13 cellular contexts compared by ENCODE assay signal in genomic region chr17:32492648-32493289, GRCh38. TPM values are rescaled to one million over a fixed set of nuclear protein-coding genes. Genes with fewer than 3 reads are reported as not detected.
A peak's percentile ranks its signal among the peaks of the same experiment; 100 is the strongest.
DNase-seq lines count a peak whose midpoint lies in the region; ATAC-seq, FAIRE-seq and TF ChIP-seq lines count a peak whose summit lies in the region.
"Had no signal": no experiment of that assay in that cellular context is flagged by ENCODE, and none has a peak within 500 bp of the region (broad histone marks: within the 10 kb centered on the region; RNA-seq: fewer than 3 reads in every experiment).

No MANE protein-coding gene starts in this region.

- no peak overlapping the region for H2BK120ac ChIP-seq in neuronal stem cell (ENCODE audit: low read depth, low read length)

- H3K4me1 ChIP-seq in neuronal stem cell (ENCODE audit: control insufficient read depth in 2 of 2, insufficient read depth in 1 of 2, low read depth in 1 of 2, low read length in 2 of 2) = peaks cover 19 to 25% of the 10 kb centered on the region in 2 donors

- no peaks in the 10 kb centered on the region for H3K27me3 Mint-ChIP-seq in CD4-positive, alpha-beta T cell
- no peaks in the 10 kb centered on the region for H3K27me3 Mint-ChIP-seq in T-cell
- no peaks in the 10 kb centered on the region for H3K27me3 Mint-ChIP-seq in naive B cell

- H3K36me3 ChIP-seq in neuronal stem cell (replicated peaks in 1 of 2; ENCODE audit: control insufficient read depth in 2 of 2, insufficient read depth in 2 of 2, low read length in 2 of 2) = peaks cover 15 to 34% of the 10 kb centered on the region in 2 donors
- H3K36me3 ChIP-seq: suprapubic skin had no signal

- CTCF ChIA-PET in CD4-positive, alpha-beta T cell (lab: Charles Lee) = interaction anchor here (1.2 to 2.6 kb wide), 3 partner anchors 9 to 49 kb away, joined by 3 to 10 read pairs (median 4); partner anchors contain the start of gene PSMD11
- CTCF ChIA-PET in T-cell (lab: Charles Lee) = interaction anchor here in 1 of 2 donors (1.0 kb wide), 1 partner anchor 49 kb away, joined by 3 read pairs; the partner anchor contains the start of gene PSMD11

- H3K4me2 ChIP-seq in neuronal stem cell (ENCODE audit: insufficient read depth, low read length, poor library complexity, severe bottlenecking) = no peak overlapping the region
- H3K4me2 ChIP-seq: KMS-11, PC-9 had no signal

- no peak overlapping the region for H3K14ac ChIP-seq in neuronal stem cell (ENCODE audit: low read length)

- no peaks in the 10 kb centered on the region for H3K9me3 Mint-ChIP-seq in CD4-positive, alpha-beta T cell
- H3K9me3 Mint-ChIP-seq in T-cell (no peaks in the 10 kb centered on the region), naive B cell (no peaks in the 10 kb centered on the region)

- H3K23ac ChIP-seq in neuronal stem cell (ENCODE audit: low read depth, low read length, poor library complexity) = no peak overlapping the region

- FAIRE-seq in GM12891 (lab: Jason Lieb, UNC) = peak; percentile 86

- peaks cover 8% of the 10 kb centered on the region for H3K79me1 ChIP-seq in neuronal stem cell (ENCODE audit: low read depth, low read length)

- TF ChIP-seq POLR2A in GM12891 (IDR thresholded peaks at IDR 0.05; ENCODE audit: low read depth, low read length) = no peak

- H4K8ac ChIP-seq in neuronal stem cell (ENCODE audit: low read depth, low read length) = no peak overlapping the region

- no CpG with 5 or more reads among the region's 7 CpGs for WGBS in neuronal stem cell (ENCODE audit: extremely low coverage in 2 of 2, insufficient read length in 2 of 2, insufficient replicate concordance in 1 of 2), 2 donors

- peaks cover 29% of the 10 kb centered on the region for H3K36me3 Mint-ChIP-seq in CD4-positive, alpha-beta T cell (ENCODE audit: low read depth)
- H3K36me3 Mint-ChIP-seq in T-cell (peaks cover 22% of the 10 kb centered on the region), naive B cell (no peaks in the 10 kb centered on the region)

- TF ChIP-seq CTCF in CD4-positive, alpha-beta T cell (IDR thresholded peaks at IDR 0.05) = no peak

- H3K4ac ChIP-seq in neuronal stem cell (ENCODE audit: low read length) = no peak overlapping the region

- H3K9me3 ChIP-seq in CD4-positive, alpha-beta T cell (ENCODE audit: control insufficient read depth, low read length) = no peaks in the 10 kb centered on the region
- H3K9me3 ChIP-seq in neuronal stem cell (replicated peaks in 1 of 2; ENCODE audit: control insufficient read depth in 2 of 2, insufficient read depth in 1 of 2, low read depth in 1 of 2, low read length in 2 of 2) = no peaks in the 10 kb centered on the region
- H3K9me3 ChIP-seq: suprapubic skin had no signal

- no peak overlapping the region for H3K27ac ChIP-seq in CD4-positive, alpha-beta T cell (ENCODE audit: low read depth, low read length)
- H3K27ac ChIP-seq in neuronal stem cell (replicated peaks; ENCODE audit: low read length) = no peak overlapping the region
- H3K27ac ChIP-seq: KMS-11, PC-9, suprapubic skin had no signal

- no peak overlapping the region for H2BK5ac ChIP-seq in neuronal stem cell (ENCODE audit: low read length)

- H3K18ac ChIP-seq in neuronal stem cell (ENCODE audit: low read length) = no peak overlapping the region

- H3K27me3 ChIP-seq in CD4-positive, alpha-beta T cell (ENCODE audit: control insufficient read depth, insufficient read depth, low read length) = no peaks in the 10 kb centered on the region
- no peaks in the 10 kb centered on the region for H3K27me3 ChIP-seq in neuronal stem cell (ENCODE audit: control insufficient read depth in 3 of 3, insufficient read depth in 3 of 3, low read depth in 1 of 3, low read length in 3 of 3)
- H3K27me3 ChIP-seq: suprapubic skin had no signal

- no peak overlapping the region for H3K9ac ChIP-seq in neuronal stem cell (ENCODE audit: low read depth, low read length, poor library complexity)
- H3K9ac ChIP-seq: KMS-11 had no signal

- intact Hi-C loops in CD4-positive, alpha-beta T cell (cut with DNase I, micrococcal nuclease) = no loop called here

- no peak for ATAC-seq in CD4-positive, alpha-beta T cell (ENCODE audit: poor library complexity)
- ATAC-seq in T-cell (replicated peaks in 1 of 4) = no peak
- peak; percentile 51 to 60 for ATAC-seq in naive B cell (ENCODE audit: low read depth in 2 of 2)
- ATAC-seq in GM21367 (IDR thresholded peaks at IDR 0.05; ENCODE audit: unreplicated experiment) = no peak

- H2AK5ac ChIP-seq in neuronal stem cell (ENCODE audit: low read depth, low read length) = no peak overlapping the region

- H2BK12ac ChIP-seq in neuronal stem cell (ENCODE audit: low read length) = no peak overlapping the region

- peaks cover 63% of the 10 kb centered on the region for H3K4me1 Mint-ChIP-seq in CD4-positive, alpha-beta T cell (ENCODE audit: low read depth)
- H3K4me1 Mint-ChIP-seq in T-cell = peaks cover 71 to 77% (median 73%) of the 10 kb centered on the region in 3 donors
- H3K4me1 Mint-ChIP-seq in naive B cell = peaks cover 43 to 65% (median 56%) of the 10 kb centered on the region in 3 donors

- H4K91ac ChIP-seq in neuronal stem cell (ENCODE audit: low read depth, low read length, poor library complexity) = no peak overlapping the region

- no peak for DNase-seq in CD4-positive, alpha-beta T cell
- DNase-seq in GM12891 (ENCODE audit: insufficient read length, low spot score) = no peak
- no peak for DNase-seq in T-cell
- no peak for DNase-seq in naive B cell
- DNase-seq in neuronal stem cell (ENCODE audit: low spot score) = no peak
- DNase-seq in COR-L47 (lab: John Stamatoyannopoulos, UW) = no peak
- DNase-seq: central memory CD4-positive, alpha-beta T cell; midbrain; NCI-H2171; PC-9 had no signal

- no peak overlapping the region for H2AFZ ChIP-seq in neuronal stem cell (ENCODE audit: low read length)
- H2AFZ ChIP-seq: PC-9 had no signal

- no peak overlapping the region for H3K4me3 ChIP-seq in neuronal stem cell (ENCODE audit: low read length in 2 of 2)
- H3K4me3 ChIP-seq: PC-9, suprapubic skin had no signal

- no peak overlapping the region for H2BK15ac ChIP-seq in neuronal stem cell (ENCODE audit: low read length)

- peak overlapping the region; percentile 95 for H3K27ac Mint-ChIP-seq in CD4-positive, alpha-beta T cell
- H3K27ac Mint-ChIP-seq in T-cell = peak overlapping the region; percentile 97 to 98
- H3K27ac Mint-ChIP-seq in naive B cell = peak overlapping the region; percentile 61 to 97 (median 92)

- H3K4me3 Mint-ChIP-seq in CD4-positive, alpha-beta T cell = peak overlapping the region; percentile 89
- H3K4me3 Mint-ChIP-seq in T-cell (peak overlapping the region in 2 of 3 donors; percentile 26 to 87), naive B cell (peak overlapping the region; percentile 57 to 89 (median 73))

- POLR2A ChIA-PET in CD4-positive, alpha-beta T cell (lab: Charles Lee) = interaction anchor here (0.6 to 8.1 kb wide), 4 partner anchors 11 to 31 kb away, joined by 4 to 152 read pairs (median 19); no protein-coding TSS in a partner anchor
- POLR2A ChIA-PET in T-cell (lab: Charles Lee) = interaction anchor here in 1 of 2 donors (0.6 to 1.1 kb wide), 2 partner anchors 32 to 70 kb away, joined by 3 read pairs; no protein-coding TSS in a partner anchor

TF ChIP-seq in GM12891, 5 proteins besides CTCF, POLR2A, EP300 and RAD21:
- TF ChIP-seq POU2F2 (IDR thresholded peaks at IDR 0.05; ENCODE audit: low read depth, low read length) = no peak
- TF ChIP-seq SPI1 (IDR thresholded peaks at IDR 0.05; ENCODE audit: low read depth, low read length) = peak; percentile 42
- TF ChIP-seq POLR2AphosphoS5 (IDR thresholded peaks at IDR 0.05; ENCODE audit: low read depth, low read length) = no peak
- no peak for TF ChIP-seq PAX5 (IDR thresholded peaks at IDR 0.05; ENCODE audit: insufficient read depth, low read length, severe bottlenecking)

RNA-seq across cellular contexts. Expression of gene CDK5R1, which starts 6.0 kb away (rescaled TPM):
- 10 to 100 TPM; 21.7 to 22.5 TPM for total RNA-seq in CD4-positive, alpha-beta T cell
- 20.3 TPM for polyA plus RNA-seq in GM12891 (2012; ENCODE audit: low read depth, missing spikeins)
- 10 to 100 TPM in 3 of 5 donors, 1 to 10 TPM in 2; 8.1 to 23.8 (median 14.7) TPM for total RNA-seq in T-cell
- polyA plus RNA-seq in naive B cell (ENCODE audit: low read depth in 6 of 6) = 10 to 100 TPM in 1 of 6 donors, 1 to 10 TPM in 5; 2.7 to 11.5 (median 4.2) TPM
- polyA plus RNA-seq in neuronal stem cell (2013, experiment 1 of 2) = 5.4 TPM
- polyA plus RNA-seq in neuronal stem cell (2013, experiment 2 of 2) = 5.2 TPM

RNA-seq across cellular contexts. Expression of gene PSMD11, which starts 48.5 kb away (rescaled TPM):
- 10 to 100 TPM; 67.6 to 68.7 TPM for total RNA-seq in CD4-positive, alpha-beta T cell
- polyA plus RNA-seq in GM12891 (2012; ENCODE audit: low read depth, missing spikeins) = 71.8 TPM
- total RNA-seq in T-cell = 10 to 100 TPM; 56.3 to 72.8 (median 62.9) TPM
- polyA plus RNA-seq in naive B cell (ENCODE audit: low read depth in 6 of 6) = 100 to 1,000 TPM; 107 to 128 (median 111) TPM
- polyA plus RNA-seq in neuronal stem cell (2013, experiment 1 of 2) = 111 TPM
- polyA plus RNA-seq in neuronal stem cell (2013, experiment 2 of 2) = 121 TPM

Comparison
In these comparisons a context has a peak if more than half of its experiments do, and no peak if none do; other contexts are left out.
1. ATAC-seq: peak in naive B cell (2 of 2); none in CD4-positive, alpha-beta T cell (single experiment), T-cell (0 of 4) and GM21367 (single experiment).
2. Peak in every context shown above with its lines, with median percentiles within 50 percentile points of each other: H3K27ac Mint-ChIP-seq and H3K4me3 Mint-ChIP-seq.